1 cellular context compared by ENCODE assay signal in the genomic region with DNA sequence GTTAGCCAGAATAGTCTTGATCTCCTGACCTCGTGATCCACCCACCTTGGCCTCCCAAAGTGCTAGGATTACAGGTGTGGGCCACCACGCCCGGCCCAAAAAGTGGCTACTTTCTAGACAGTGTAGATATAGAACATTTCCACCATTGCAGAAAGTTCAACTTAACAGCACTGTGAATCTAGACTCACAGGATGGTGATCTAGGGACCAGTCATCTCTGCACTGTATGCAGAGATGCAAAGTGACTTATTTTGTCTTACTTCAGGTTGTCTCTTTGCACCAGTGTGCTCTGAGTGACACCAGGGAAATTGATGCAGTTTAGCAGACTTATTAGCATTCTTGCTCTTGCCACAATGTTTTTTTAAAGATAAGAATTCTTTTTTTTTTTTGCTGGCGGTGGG.
TF ChIP-seq lines count a peak whose summit lies in the region.

No MANE protein-coding gene starts in this region.

TF ChIP-seq in HEK293, 187 proteins besides CTCF, POLR2A, EP300 and RAD21 (continued from another document):
- TF ChIP-seq ZNF433 (tag by site-specific recombination; IDR thresholded peaks at IDR 0.05; ENCODE audit: low read depth) (no peak), ZEB2 (tag by site-specific recombination; IDR thresholded peaks at IDR 0.05) (no peak), ZNF626 (tag by site-specific recombination; IDR thresholded peaks at IDR 0.05) (no peak), ZNF777 (tag by site-specific recombination; IDR thresholded peaks at IDR 0.05; ENCODE audit: borderline replicate concordance) (no peak)
- TF ChIP-seq, protein P1, sequence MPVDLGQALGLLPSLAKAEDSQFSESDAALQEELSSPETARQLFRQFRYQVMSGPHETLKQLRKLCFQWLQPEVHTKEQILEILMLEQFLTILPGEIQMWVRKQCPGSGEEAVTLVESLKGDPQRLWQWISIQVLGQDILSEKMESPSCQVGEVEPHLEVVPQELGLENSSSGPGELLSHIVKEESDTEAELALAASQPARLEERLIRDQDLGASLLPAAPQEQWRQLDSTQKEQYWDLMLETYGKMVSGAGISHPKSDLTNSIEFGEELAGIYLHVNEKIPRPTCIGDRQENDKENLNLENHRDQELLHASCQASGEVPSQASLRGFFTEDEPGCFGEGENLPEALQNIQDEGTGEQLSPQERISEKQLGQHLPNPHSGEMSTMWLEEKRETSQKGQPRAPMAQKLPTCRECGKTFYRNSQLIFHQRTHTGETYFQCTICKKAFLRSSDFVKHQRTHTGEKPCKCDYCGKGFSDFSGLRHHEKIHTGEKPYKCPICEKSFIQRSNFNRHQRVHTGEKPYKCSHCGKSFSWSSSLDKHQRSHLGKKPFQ (tag by site-specific recombination; IDR thresholded peaks at IDR 0.05), result no peak
